ENCODE assay signal across 21 cellular contexts in genomic region chr15:73270366-73271097, GRCh38.
"Had no signal": no experiment of that assay in that cellular context is flagged by ENCODE, and none has a peak within 500 bp of the region (broad histone marks: within the 10 kb centered on the region; RNA-seq: fewer than 3 reads in every experiment).

No MANE protein-coding gene starts in this region.

- H3K27ac ChIP-seq: heart right ventricle, left lung, spleen, thoracic aorta, uterus had no signal

- DNase-seq: activated CD4-positive, alpha-beta T cell treated with anti-CD3 and anti-CD28 coated beads for 36 hours; activated CD4-positive, alpha-beta T cell treated with anti-CD3 and anti-CD28 coated beads, Interleukin-2, amount 50 U/mL, for 4 hours; activated CD4-positive, CD25-positive, alpha-beta regulatory T cell; activated CD8-positive, alpha-beta memory T cell treated with anti-CD3 and anti-CD28 coated beads for 24 hours; activated effector memory CD4-positive, alpha-beta T cell treated with Interleukin-2 at 50 U/mL for 16 hours; activated naive CD4-positive, alpha-beta T cell treated with anti-CD3 and anti-CD28 coated beads for 36 hours; activated naive CD8-positive, alpha-beta T cell treated with anti-CD3 and anti-CD28 coated beads for 36 hours; amniotic stem cell; central memory CD4-positive, alpha-beta T cell; effector CD4-positive, alpha-beta T cell; foreskin melanocyte; heart right ventricle; left lung; mucosa of descending colon; right cardiac atrium; spleen; stimulated activated CD4-positive, alpha-beta T cell treated with anti-CD3 and anti-CD28 coated beads, Interleukin-2, amount 100 ng/mL, for 48 hours; uterus had no signal

- H3K9me3 ChIP-seq: heart right ventricle, left lung, mucosa of descending colon, spleen, thoracic aorta, uterus had no signal

- ATAC-seq: activated CD4-positive, alpha-beta T cell treated with anti-CD3 and anti-CD28 coated beads for 36 hours; heart right ventricle; left lung; mucosa of descending colon; natural killer cell treated with Interleukin-12 subunit alpha and Interleukin-12 subunit beta and Interleukin-15 and Interleukin-18, amount 100 ng/mL, for 72 hours; right cardiac atrium had no signal

- H3K27me3 ChIP-seq: heart right ventricle, left lung, spleen, uterus had no signal

- H3K4me3 ChIP-seq: heart right ventricle, left lung, lung, mucosa of descending colon, spleen, thoracic aorta, uterus had no signal

- H3K36me3 ChIP-seq: uterus had no signal

- H3K4me1 ChIP-seq: left lung, uterus had no signal
